ENCODE assay signal across 1 cellular context in genomic region chr13:104414771-104415170, GRCh38.
TF ChIP-seq lines count a peak whose summit lies in the region.

No MANE protein-coding gene starts in this region.

TF ChIP-seq in GM23338, 12 proteins besides CTCF, POLR2A, EP300 and RAD21:
- TF ChIP-seq EZH2 (IDR thresholded peaks at IDR 0.05; ENCODE audit: low read depth, unreplicated experiment) (no peak), EZH2phosphoT487 (IDR thresholded peaks at IDR 0.05; ENCODE audit: unreplicated experiment) (no peak), ZNF331 (CRISPR knock-in tag; IDR thresholded peaks at IDR 0.05; ENCODE audit: low read depth) (no peak), NANOG (IDR thresholded peaks at IDR 0.05; ENCODE audit: borderline replicate concordance) (no peak), CREB1 (CRISPR knock-in tag; IDR thresholded peaks at IDR 0.05; ENCODE audit: low read depth) (no peak), ZNF114 (CRISPR knock-in tag; IDR thresholded peaks at IDR 0.05) (no peak), POLR2AphosphoS5 (IDR thresholded peaks at IDR 0.05; ENCODE audit: low read depth) (no peak), STAT1 (IDR thresholded peaks at IDR 0.05; ENCODE audit: unreplicated experiment) (no peak), JUNB (IDR thresholded peaks at IDR 0.05; ENCODE audit: unreplicated experiment) (no peak)
- TF ChIP-seq, protein P1, sequence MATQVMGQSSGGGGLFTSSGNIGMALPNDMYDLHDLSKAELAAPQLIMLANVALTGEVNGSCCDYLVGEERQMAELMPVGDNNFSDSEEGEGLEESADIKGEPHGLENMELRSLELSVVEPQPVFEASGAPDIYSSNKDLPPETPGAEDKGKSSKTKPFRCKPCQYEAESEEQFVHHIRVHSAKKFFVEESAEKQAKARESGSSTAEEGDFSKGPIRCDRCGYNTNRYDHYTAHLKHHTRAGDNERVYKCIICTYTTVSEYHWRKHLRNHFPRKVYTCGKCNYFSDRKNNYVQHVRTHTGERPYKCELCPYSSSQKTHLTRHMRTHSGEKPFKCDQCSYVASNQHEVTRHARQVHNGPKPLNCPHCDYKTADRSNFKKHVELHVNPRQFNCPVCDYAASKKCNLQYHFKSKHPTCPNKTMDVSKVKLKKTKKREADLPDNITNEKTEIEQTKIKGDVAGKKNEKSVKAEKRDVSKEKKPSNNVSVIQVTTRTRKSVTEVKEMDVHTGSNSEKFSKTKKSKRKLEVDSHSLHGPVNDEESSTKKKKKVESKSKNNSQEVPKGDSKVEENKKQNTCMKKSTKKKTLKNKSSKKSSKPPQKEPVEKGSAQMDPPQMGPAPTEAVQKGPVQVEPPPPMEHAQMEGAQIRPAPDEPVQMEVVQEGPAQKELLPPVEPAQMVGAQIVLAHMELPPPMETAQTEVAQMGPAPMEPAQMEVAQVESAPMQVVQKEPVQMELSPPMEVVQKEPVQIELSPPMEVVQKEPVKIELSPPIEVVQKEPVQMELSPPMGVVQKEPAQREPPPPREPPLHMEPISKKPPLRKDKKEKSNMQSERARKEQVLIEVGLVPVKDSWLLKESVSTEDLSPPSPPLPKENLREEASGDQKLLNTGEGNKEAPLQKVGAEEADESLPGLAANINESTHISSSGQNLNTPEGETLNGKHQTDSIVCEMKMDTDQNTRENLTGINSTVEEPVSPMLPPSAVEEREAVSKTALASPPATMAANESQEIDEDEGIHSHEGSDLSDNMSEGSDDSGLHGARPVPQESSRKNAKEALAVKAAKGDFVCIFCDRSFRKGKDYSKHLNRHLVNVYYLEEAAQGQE (IDR thresholded peaks at IDR 0.05; ENCODE audit: unreplicated experiment), result no peak
- TF ChIP-seq, protein P2, sequence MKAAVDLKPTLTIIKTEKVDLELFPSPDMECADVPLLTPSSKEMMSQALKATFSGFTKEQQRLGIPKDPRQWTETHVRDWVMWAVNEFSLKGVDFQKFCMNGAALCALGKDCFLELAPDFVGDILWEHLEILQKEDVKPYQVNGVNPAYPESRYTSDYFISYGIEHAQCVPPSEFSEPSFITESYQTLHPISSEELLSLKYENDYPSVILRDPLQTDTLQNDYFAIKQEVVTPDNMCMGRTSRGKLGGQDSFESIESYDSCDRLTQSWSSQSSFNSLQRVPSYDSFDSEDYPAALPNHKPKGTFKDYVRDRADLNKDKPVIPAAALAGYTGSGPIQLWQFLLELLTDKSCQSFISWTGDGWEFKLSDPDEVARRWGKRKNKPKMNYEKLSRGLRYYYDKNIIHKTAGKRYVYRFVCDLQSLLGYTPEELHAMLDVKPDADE (IDR thresholded peaks at IDR 0.05), result no peak
- TF ChIP-seq, protein P3, sequence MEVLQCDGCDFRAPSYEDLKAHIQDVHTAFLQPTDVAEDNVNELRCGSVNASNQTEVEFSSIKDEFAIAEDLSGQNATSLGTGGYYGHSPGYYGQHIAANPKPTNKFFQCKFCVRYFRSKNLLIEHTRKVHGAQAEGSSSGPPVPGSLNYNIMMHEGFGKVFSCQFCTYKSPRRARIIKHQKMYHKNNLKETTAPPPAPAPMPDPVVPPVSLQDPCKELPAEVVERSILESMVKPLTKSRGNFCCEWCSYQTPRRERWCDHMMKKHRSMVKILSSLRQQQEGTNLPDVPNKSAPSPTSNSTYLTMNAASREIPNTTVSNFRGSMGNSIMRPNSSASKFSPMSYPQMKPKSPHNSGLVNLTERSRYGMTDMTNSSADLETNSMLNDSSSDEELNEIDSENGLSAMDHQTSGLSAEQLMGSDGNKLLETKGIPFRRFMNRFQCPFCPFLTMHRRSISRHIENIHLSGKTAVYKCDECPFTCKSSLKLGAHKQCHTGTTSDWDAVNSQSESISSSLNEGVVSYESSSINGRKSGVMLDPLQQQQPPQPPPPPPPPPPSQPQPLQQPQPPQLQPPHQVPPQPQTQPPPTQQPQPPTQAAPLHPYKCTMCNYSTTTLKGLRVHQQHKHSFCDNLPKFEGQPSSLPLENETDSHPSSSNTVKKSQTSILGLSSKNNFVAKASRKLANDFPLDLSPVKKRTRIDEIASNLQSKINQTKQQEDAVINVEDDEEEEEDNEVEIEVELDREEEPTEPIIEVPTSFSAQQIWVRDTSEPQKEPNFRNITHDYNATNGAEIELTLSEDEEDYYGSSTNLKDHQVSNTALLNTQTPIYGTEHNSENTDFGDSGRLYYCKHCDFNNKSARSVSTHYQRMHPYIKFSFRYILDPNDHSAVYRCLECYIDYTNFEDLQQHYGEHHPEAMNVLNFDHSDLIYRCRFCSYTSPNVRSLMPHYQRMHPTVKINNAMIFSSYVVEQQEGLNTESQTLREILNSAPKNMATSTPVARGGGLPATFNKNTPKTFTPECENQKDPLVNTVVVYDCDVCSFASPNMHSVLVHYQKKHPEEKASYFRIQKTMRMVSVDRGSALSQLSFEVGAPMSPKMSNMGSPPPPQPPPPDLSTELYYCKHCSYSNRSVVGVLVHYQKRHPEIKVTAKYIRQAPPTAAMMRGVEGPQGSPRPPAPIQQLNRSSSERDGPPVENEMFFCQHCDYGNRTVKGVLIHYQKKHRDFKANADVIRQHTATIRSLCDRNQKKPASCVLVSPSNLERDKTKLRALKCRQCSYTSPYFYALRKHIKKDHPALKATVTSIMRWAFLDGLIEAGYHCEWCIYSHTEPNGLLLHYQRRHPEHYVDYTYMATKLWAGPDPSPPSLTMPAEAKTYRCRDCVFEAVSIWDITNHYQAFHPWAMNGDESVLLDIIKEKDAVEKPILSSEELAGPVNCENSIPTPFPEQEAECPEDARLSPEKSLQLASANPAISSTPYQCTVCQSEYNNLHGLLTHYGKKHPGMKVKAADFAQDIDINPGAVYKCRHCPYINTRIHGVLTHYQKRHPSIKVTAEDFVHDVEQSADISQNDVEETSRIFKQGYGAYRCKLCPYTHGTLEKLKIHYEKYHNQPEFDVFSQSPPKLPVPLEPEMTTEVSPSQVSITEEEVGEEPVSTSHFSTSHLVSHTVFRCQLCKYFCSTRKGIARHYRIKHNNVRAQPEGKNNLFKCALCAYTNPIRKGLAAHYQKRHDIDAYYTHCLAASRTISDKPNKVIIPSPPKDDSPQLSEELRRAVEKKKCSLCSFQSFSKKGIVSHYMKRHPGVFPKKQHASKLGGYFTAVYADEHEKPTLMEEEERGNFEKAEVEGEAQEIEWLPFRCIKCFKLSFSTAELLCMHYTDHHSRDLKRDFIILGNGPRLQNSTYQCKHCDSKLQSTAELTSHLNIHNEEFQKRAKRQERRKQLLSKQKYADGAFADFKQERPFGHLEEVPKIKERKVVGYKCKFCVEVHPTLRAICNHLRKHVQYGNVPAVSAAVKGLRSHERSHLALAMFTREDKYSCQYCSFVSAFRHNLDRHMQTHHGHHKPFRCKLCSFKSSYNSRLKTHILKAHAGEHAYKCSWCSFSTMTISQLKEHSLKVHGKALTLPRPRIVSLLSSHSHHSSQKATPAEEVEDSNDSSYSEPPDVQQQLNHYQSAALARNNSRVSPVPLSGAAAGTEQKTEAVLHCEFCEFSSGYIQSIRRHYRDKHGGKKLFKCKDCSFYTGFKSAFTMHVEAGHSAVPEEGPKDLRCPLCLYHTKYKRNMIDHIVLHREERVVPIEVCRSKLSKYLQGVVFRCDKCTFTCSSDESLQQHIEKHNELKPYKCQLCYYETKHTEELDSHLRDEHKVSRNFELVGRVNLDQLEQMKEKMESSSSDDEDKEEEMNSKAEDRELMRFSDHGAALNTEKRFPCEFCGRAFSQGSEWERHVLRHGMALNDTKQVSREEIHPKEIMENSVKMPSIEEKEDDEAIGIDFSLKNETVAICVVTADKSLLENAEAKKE (CRISPR knock-in tag; IDR thresholded peaks at IDR 0.05), result no peak
